ENCODE assay signal across 1 cellular context in genomic region chr2:11540148-11540995, GRCh38.
TF ChIP-seq lines count a peak whose summit lies in the region.

No MANE protein-coding gene starts in this region.

TF ChIP-seq in HepG2, 621 proteins besides CTCF, POLR2A, EP300 and RAD21 (continued from another document and continues in another):
- TF ChIP-seq PRDM10 (CRISPR knock-in tag; IDR thresholded peaks at IDR 0.05; ENCODE audit: low read depth): no peak
- TF ChIP-seq ZNF687 (CRISPR knock-in tag; IDR thresholded peaks at IDR 0.05): no peak; the same call in 1 of the 2 replicates
- no peak for TF ChIP-seq TEF (CRISPR knock-in tag; IDR thresholded peaks at IDR 0.05)
- no peak for TF ChIP-seq HMGA1 (CRISPR knock-in tag; conservative IDR thresholded peaks at IDR 0.05)
- no peak for TF ChIP-seq ZNF407 (CRISPR knock-in tag; IDR thresholded peaks at IDR 0.05; ENCODE audit: not compliant biosample characterization)
- TF ChIP-seq MEF2D (CRISPR knock-in tag; IDR thresholded peaks at IDR 0.05): no peak
- 0 out of 2 replicates have a peak, but pooled peaks have one; percentile 12 for TF ChIP-seq EED (CRISPR knock-in tag; IDR thresholded peaks at IDR 0.05)
- no peak for TF ChIP-seq DPF2 (CRISPR knock-in tag; IDR thresholded peaks at IDR 0.05; ENCODE audit: borderline replicate concordance, low read depth)
- no peak for TF ChIP-seq SUZ12 (IDR thresholded peaks at IDR 0.05; ENCODE audit: low read depth, low read length)
- no peak for TF ChIP-seq KLF9 (CRISPR knock-in tag; IDR thresholded peaks at IDR 0.05; ENCODE audit: low read depth)
- TF ChIP-seq ZNF205 (CRISPR knock-in tag; IDR thresholded peaks at IDR 0.05): no peak
- TF ChIP-seq ELF3 (CRISPR knock-in tag; IDR thresholded peaks at IDR 0.05): no peak
- no peak for TF ChIP-seq SMARCC2 (IDR thresholded peaks at IDR 0.05)
- no peak for TF ChIP-seq ZFYVE20 (CRISPR knock-in tag; IDR thresholded peaks at IDR 0.05; ENCODE audit: borderline replicate concordance, low read depth)
- no peak for TF ChIP-seq ZNF343 (CRISPR knock-in tag; IDR thresholded peaks at IDR 0.05)
- no peak for TF ChIP-seq ZNF776 (CRISPR knock-in tag; IDR thresholded peaks at IDR 0.05)
- TF ChIP-seq STAT5B (CRISPR knock-in tag; IDR thresholded peaks at IDR 0.05): no peak
- no peak for TF ChIP-seq FOXA3 (CRISPR knock-in tag; IDR thresholded peaks at IDR 0.05)
- TF ChIP-seq KAT8 (CRISPR knock-in tag; IDR thresholded peaks at IDR 0.05): peak; percentile 16; the same call in 1 of the 2 replicates
- no peak for TF ChIP-seq CEBPZ (IDR thresholded peaks at IDR 0.05; ENCODE audit: low read length)
- TF ChIP-seq ZNF468 (CRISPR knock-in tag; IDR thresholded peaks at IDR 0.05): 0 out of 2 replicates have a peak, but pooled peaks have one; percentile 9
- TF ChIP-seq TAF1 (CRISPR knock-in tag; IDR thresholded peaks at IDR 0.05): peak; percentile 26; the same call in 1 of the 2 replicates
- no peak for TF ChIP-seq MTF1 (CRISPR knock-in tag; IDR thresholded peaks at IDR 0.05)
- no peak for TF ChIP-seq IKZF1 (IDR thresholded peaks at IDR 0.05)
- no peak for TF ChIP-seq ZSCAN9 (CRISPR knock-in tag; IDR thresholded peaks at IDR 0.05; ENCODE audit: borderline replicate concordance)
- no peak for TF ChIP-seq SMAD1 (CRISPR knock-in tag; IDR thresholded peaks at IDR 0.05; ENCODE audit: borderline replicate concordance, low read depth)
- TF ChIP-seq SETDB1 (CRISPR knock-in tag; IDR thresholded peaks at IDR 0.05; ENCODE audit: borderline replicate concordance): no peak
- TF ChIP-seq UBTF (CRISPR knock-in tag; IDR thresholded peaks at IDR 0.05): no peak; the same call in 1 of the 2 replicates
- 0 out of 2 replicates have a peak, but pooled peaks have one; percentile 63 for TF ChIP-seq ZNF615 (CRISPR knock-in tag; IDR thresholded peaks at IDR 0.05; ENCODE audit: borderline replicate concordance)
- peak; percentile 40; the same call in 1 of the 2 replicates for TF ChIP-seq ZNF749 (CRISPR knock-in tag; IDR thresholded peaks at IDR 0.05; ENCODE audit: borderline replicate concordance)
- no peak for TF ChIP-seq ZNF460 (CRISPR knock-in tag; IDR thresholded peaks at IDR 0.05; ENCODE audit: borderline replicate concordance)
- no peak for TF ChIP-seq ZNF549 (CRISPR knock-in tag; IDR thresholded peaks at IDR 0.05)
- no peak for TF ChIP-seq ZNF878 (CRISPR knock-in tag; IDR thresholded peaks at IDR 0.05)
- TF ChIP-seq HOXA5 (CRISPR knock-in tag; IDR thresholded peaks at IDR 0.05): no peak
- no peak for TF ChIP-seq SRY (CRISPR knock-in tag; IDR thresholded peaks at IDR 0.05)
- no peak for TF ChIP-seq HDAC1 (CRISPR knock-in tag; IDR thresholded peaks at IDR 0.05)
- TF ChIP-seq CCAR2 (optimal IDR thresholded peaks at IDR 0.05; ENCODE audit: low read depth, low read length): no peak
- no peak; the same call in 1 of the 2 replicates for TF ChIP-seq GFI1 (CRISPR knock-in tag; IDR thresholded peaks at IDR 0.05; ENCODE audit: borderline replicate concordance)
